ENCODE assay signal across 1 cellular context in genomic region chr17:68443974-68444464, GRCh38.
TF ChIP-seq lines count a peak whose summit lies in the region.

No MANE protein-coding gene starts in this region.

TF ChIP-seq in HEK293, 187 proteins besides CTCF, POLR2A, EP300 and RAD21 (continued from another document):
- TF ChIP-seq ZNF280D (tag by site-specific recombination; IDR thresholded peaks at IDR 0.05) (no peak), ZBTB8A (tag by site-specific recombination; IDR thresholded peaks at IDR 0.05) (peak; percentile 81), GLI2 (tag by site-specific recombination; IDR thresholded peaks at IDR 0.05; ENCODE audit: borderline replicate concordance, low read depth) (no peak), ZFP3 (tag by site-specific recombination; IDR thresholded peaks at IDR 0.05; ENCODE audit: low read depth) (no peak), ZNF157 (tag by site-specific recombination; IDR thresholded peaks at IDR 0.05) (no peak), PRDM2 (tag by site-specific recombination; IDR thresholded peaks at IDR 0.05; ENCODE audit: borderline replicate concordance) (no peak), ZNF626 (tag by site-specific recombination; IDR thresholded peaks at IDR 0.05) (no peak), ZNF514 (tag by site-specific recombination; IDR thresholded peaks at IDR 0.05) (no peak), OSR2 (tag by site-specific recombination; IDR thresholded peaks at IDR 0.05) (peak; percentile 41; the same call in 1 of the 2 replicates), ZIC2 (tag by site-specific recombination; IDR thresholded peaks at IDR 0.05) (peak; percentile 18; the same call in 1 of the 2 replicates), ZNF138 (tag by site-specific recombination; IDR thresholded peaks at IDR 0.05; ENCODE audit: borderline replicate concordance) (no peak), ZNF311 (tag by site-specific recombination; IDR thresholded peaks at IDR 0.05; ENCODE audit: borderline replicate concordance) (no peak), EGR2 (tag by site-specific recombination; IDR thresholded peaks at IDR 0.05; ENCODE audit: low read depth) (no peak), ZNF510 (tag by site-specific recombination; IDR thresholded peaks at IDR 0.05; ENCODE audit: insufficient replicate concordance) (no peak), ZNF768 (tag by site-specific recombination; IDR thresholded peaks at IDR 0.05) (no peak), ZFHX2 (tag by site-specific recombination; conservative IDR thresholded peaks at IDR 0.05) (no peak), PRDM6 (tag by site-specific recombination; IDR thresholded peaks at IDR 0.05) (peak; percentile 21; the same call in 1 of the 2 replicates), MZF1 (tag by site-specific recombination; IDR thresholded peaks at IDR 0.05; ENCODE audit: borderline replicate concordance) (no peak), KLF16 (tag by site-specific recombination; IDR thresholded peaks at IDR 0.05) (no peak)
